ENCODE assay signal across 18 cellular contexts in genomic region chr11:11217555-11218286, GRCh38.
A peak's percentile ranks its signal among the peaks of the same experiment; 100 is the strongest.
DNase-seq lines count a peak whose midpoint lies in the region; ATAC-seq, FAIRE-seq and TF ChIP-seq lines count a peak whose summit lies in the region.
"Had no signal": no experiment of that assay in that cellular context is flagged by ENCODE, and none has a peak within 500 bp of the region (broad histone marks: within the 10 kb centered on the region; RNA-seq: fewer than 3 reads in every experiment).

No MANE protein-coding gene starts in this region.

- FAIRE-seq in bronchial epithelial cell (lab: Jason Lieb, UNC): peak; percentile 68
- FAIRE-seq: D721Med, GM12878 had no signal

- TF ChIP-seq CTCF in C4-2B (conservative IDR thresholded peaks at IDR 0.05): no peak
- TF ChIP-seq CTCF in bronchial epithelial cell (IDR thresholded peaks at IDR 0.05; ENCODE audit: insufficient read depth, low read length, severe bottlenecking): no peak
- no peak for TF ChIP-seq CTCF in mucosa of descending colon (IDR thresholded peaks at IDR 0.05)

- peaks cover 7% of the 10 kb centered on the region for H3K27me3 ChIP-seq in bronchial epithelial cell (ENCODE audit: control insufficient read depth, insufficient read depth, low read length)

- H3K4me1 ChIP-seq in mucosa of descending colon (ENCODE audit: low read depth): peaks cover 8% of the 10 kb centered on the region
- H3K4me1 ChIP-seq: Caco-2, HAP-1 had no signal

- intact Hi-C loops in mucosa of descending colon (cut with DNase I, micrococcal nuclease): no loop called here

- H3K36me3 ChIP-seq in bronchial epithelial cell (ENCODE audit: control insufficient read depth, insufficient read depth, low read length): no peaks in the 10 kb centered on the region
- H3K36me3 ChIP-seq in mucosa of descending colon (ENCODE audit: low read depth): no peaks in the 10 kb centered on the region
- H3K36me3 ChIP-seq: HAP-1 had no signal

- ATAC-seq in mucosa of descending colon: peak; percentile 53
- no peak for ATAC-seq in HG03095 (IDR thresholded peaks at IDR 0.05; ENCODE audit: unreplicated experiment)
- ATAC-seq in HG03135 (IDR thresholded peaks at IDR 0.05; ENCODE audit: unreplicated experiment): no peak
- ATAC-seq in GM18511 (IDR thresholded peaks at IDR 0.05; ENCODE audit: unreplicated experiment): no peak

- peak overlapping the region; percentile 43 for H3K27ac ChIP-seq in C4-2B
- H3K27ac ChIP-seq: GM23248 had no signal

- H3K9me3 ChIP-seq in mucosa of descending colon: no peaks in the 10 kb centered on the region
- H3K9me3 ChIP-seq: Caco-2, HAP-1 had no signal

- DNase-seq in Jurkat, Clone E6-1 (ENCODE audit: low read depth, low spot score): peak; percentile 16
- DNase-seq in bronchial epithelial cell (ENCODE audit: low read depth) (no peak), mucosa of descending colon (peak in 1 of 3 donors; percentile 16)
- no peak for DNase-seq in activated CD8-positive, alpha-beta memory T cell treated with anti-CD3 and anti-CD28 coated beads for 24 hours
- DNase-seq: C1 segment of cervical spinal cord; Caco-2; CD4-positive, alpha-beta T cell; EL; GM23248; IMR-90; KBM-7 had no signal

- H3K4me3 ChIP-seq in Jurkat, Clone E6-1 (ENCODE audit: low read length): no peak overlapping the region
- H3K4me3 ChIP-seq in bronchial epithelial cell (ENCODE audit: low read depth, low read length) (no peak overlapping the region), mucosa of descending colon (no peak overlapping the region)
- H3K4me3 ChIP-seq: GM12878, GM23248, HAP-1 had no signal
